Comparison of ENCODE assay signal across 8 cellular contexts in genomic region chr22:41217553-41218157, GRCh38. TPM values are rescaled to one million over a fixed set of nuclear protein-coding genes. Genes with fewer than 3 reads are reported as not detected.
DNase-seq lines count a peak whose midpoint lies in the region; ATAC-seq and TF ChIP-seq lines count a peak whose summit lies in the region.

No MANE protein-coding gene starts in this region.

- H3K4me3 Mint-ChIP-seq in WTC11: no peak overlapping the region
- H3K4me3 Mint-ChIP-seq in naive B cell: peak overlapping the region in 7 of 8 donors; percentile 35 to 83 (median 57)

- POLR2A ChIA-PET in WTC11 (lab: Charles Lee): interaction anchor here (1.7 kb wide), 1 partner anchor 20 kb away, joined by 5 read pairs; no protein-coding TSS in a partner anchor

- H3K9me3 ChIP-seq in esophagus (ENCODE audit: control insufficient read depth in 2 of 2, insufficient read depth in 1 of 2, low read depth in 1 of 2, low read length in 1 of 2): no peaks in the 10 kb centered on the region

- H3K4me1 Mint-ChIP-seq in WTC11: peaks cover 19% of the 10 kb centered on the region
- H3K4me1 Mint-ChIP-seq in naive B cell: peaks cover 9 to 19% (median 12%) of the 10 kb centered on the region in 3 donors

- peak overlapping the region; percentile 6; the same call in 1 of the 2 replicates for H3K4me3 ChIP-seq in GM12865 (ENCODE audit: low read depth, low read length)
- H3K4me3 ChIP-seq in esophagus (ENCODE audit: low read depth in 1 of 2, low read length in 2 of 2): peak overlapping the region in 1 of 2 donors; percentile 5

- peaks cover 60% of the 10 kb centered on the region for H3K36me3 Mint-ChIP-seq in WTC11
- peaks cover 4 to 6% of the 10 kb centered on the region in 2 donors for H3K36me3 Mint-ChIP-seq in naive B cell

- peaks cover 5% of the 10 kb centered on the region; the same call in 1 of the 2 replicates for H3K9me3 Mint-ChIP-seq in WTC11
- H3K9me3 Mint-ChIP-seq in naive B cell: no peaks in the 10 kb centered on the region

- DNase-seq in GM12865 (ENCODE audit: low read depth): peak; percentile 68
- DNase-seq in NAMALWA (ENCODE audit: low spot score): peak; percentile 67
- peak; percentile 52 for DNase-seq in WTC11 (ENCODE audit: low spot score)
- no peak for DNase-seq in naive B cell
- peak; percentile 64 for DNase-seq in ureter (ENCODE audit: low spot score)
- no peak for DNase-seq in NCI-H2107 treated with DMSO at 0.1 percent for 48 hours (lab: John Stamatoyannopoulos, UW; ENCODE audit: unreplicated experiment)

- no peak for TF ChIP-seq POLR2A in GM18505 (IDR thresholded peaks at IDR 0.05; ENCODE audit: borderline replicate concordance, extremely low read depth, insufficient read depth, insufficient read length)

- H3K27ac Mint-ChIP-seq in WTC11 (peak overlapping the region; percentile 90), naive B cell (peak overlapping the region in 5 of 6 donors; percentile 37 to 84 (median 69))

- CTCF ChIA-PET in WTC11 (lab: Charles Lee): interaction anchor here (0.6 to 2.2 kb wide), 3 partner anchors 20 to 236 kb away, joined by 4 to 17 read pairs (median 4); no protein-coding TSS in a partner anchor

- H3K27me3 ChIP-seq in esophagus (ENCODE audit: control insufficient read depth in 1 of 2, insufficient read depth in 2 of 2, low read length in 2 of 2): no peaks in the 10 kb centered on the region

- peaks cover 0 to 3% of the 10 kb centered on the region in 2 donors for H3K4me1 ChIP-seq in esophagus (ENCODE audit: control insufficient read depth in 2 of 2, insufficient read depth in 2 of 2, low read length in 1 of 2)

- H3K27ac ChIP-seq in esophagus (ENCODE audit: low read depth in 2 of 2, low read length in 1 of 2): peak overlapping the region; percentile 90 to 95

- ATAC-seq in WTC11 (peak; percentile 85), naive B cell (ENCODE audit: low read depth in 2 of 2) (peak; percentile 87), GM18505 (IDR thresholded peaks at IDR 0.05; ENCODE audit: unreplicated experiment) (no peak)

- H3K36me3 ChIP-seq in esophagus (ENCODE audit: control insufficient read depth in 2 of 2, insufficient read depth in 2 of 2, low read length in 1 of 2): peaks cover 6 to 17% of the 10 kb centered on the region in 2 donors

- 23 to 38% methylated on average over 16 of the region's 16 CpGs for WGBS in esophagus, 2 donors

- TF ChIP-seq CTCF in GM12865 (IDR thresholded peaks at IDR 0.05; ENCODE audit: insufficient read depth, low read depth, low read length, missing control alignments): no peak
- TF ChIP-seq CTCF in WTC11 (IDR thresholded peaks at IDR 0.05): no peak

- H3K27me3 Mint-ChIP-seq in WTC11 (ENCODE audit: low read depth): no peaks in the 10 kb centered on the region
- H3K27me3 Mint-ChIP-seq in naive B cell: no peaks in the 10 kb centered on the region

TF ChIP-seq in WTC11, 78 proteins besides CTCF, POLR2A, EP300 and RAD21:
- TF ChIP-seq MXD4 (CRISPR knock-in tag; IDR thresholded peaks at IDR 0.05; ENCODE audit: borderline replicate concordance) (no peak), ZNF219 (CRISPR knock-in tag; IDR thresholded peaks at IDR 0.05; ENCODE audit: borderline replicate concordance) (no peak), ZNF512 (CRISPR knock-in tag; IDR thresholded peaks at IDR 0.05; ENCODE audit: borderline replicate concordance) (no peak), FOXP4 (CRISPR knock-in tag; IDR thresholded peaks at IDR 0.05) (no peak), NR2C2 (CRISPR knock-in tag; IDR thresholded peaks at IDR 0.05) (no peak), SMAD4 (CRISPR knock-in tag; IDR thresholded peaks at IDR 0.05) (no peak)

RNA-seq across cellular contexts. Expression of gene L3MBTL2, which starts 12.5 kb away (rescaled TPM):
- 25.2 to 28.0 TPM (median 25.6 TPM) in 3 replicates for total RNA-seq in WTC11 (2021)
- 10 to 100 TPM in 1 of 2 donors, 1 to 10 TPM in 1; 6.6 to 12.2 TPM for polyA plus RNA-seq in esophagus
- 10 to 100 TPM; 21.2 to 29.8 (median 22.4) TPM for polyA plus RNA-seq in naive B cell (ENCODE audit: low read depth in 6 of 6)
- total RNA-seq in ureter: 37.9 TPM

RNA-seq across cellular contexts. Expression of gene CHADL, which starts 23.1 kb away (rescaled TPM):
- 1.2 to 1.7 TPM (median 1.5 TPM) in 3 replicates for total RNA-seq in WTC11 (2021)
- 1 to 10 TPM; 2.8 to 5.9 TPM for polyA plus RNA-seq in esophagus
- polyA plus RNA-seq in naive B cell (ENCODE audit: low read depth in 6 of 6): not detected
- 8.9 TPM for total RNA-seq in ureter

Comparison
In these comparisons a context has a peak if more than half of its experiments do, and no peak if none do; other contexts are left out.
1. DNase-seq: peak in GM12865 (single experiment), NAMALWA (single experiment), WTC11 (single experiment) and ureter (single experiment); none in naive B cell (single experiment) and NCI-H2107 treated with DMSO at 0.1 percent for 48 hours (single experiment).